ENCODE assay signal across 8 cellular contexts in the genomic region with DNA sequence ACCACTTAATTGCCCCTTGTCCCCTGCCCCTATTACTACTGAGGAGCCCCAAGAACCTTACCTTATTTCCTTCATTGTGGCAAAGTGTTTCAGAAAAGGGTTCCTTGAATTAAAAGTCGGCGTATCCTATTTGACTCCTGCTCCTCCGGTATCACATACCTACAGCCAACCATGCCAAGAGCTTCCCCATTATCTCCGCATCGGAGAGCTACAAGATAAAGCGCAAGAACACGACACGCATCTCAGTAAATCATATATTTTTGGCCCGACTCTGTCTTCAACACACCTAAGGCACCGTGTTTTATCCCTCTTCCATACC.
DNase-seq lines count a peak whose midpoint lies in the region; ATAC-seq and TF ChIP-seq lines count a peak whose summit lies in the region.

No MANE protein-coding gene starts in this region.

- H2AFZ ChIP-seq in neuron (ENCODE audit: low read depth, low read length): peak overlapping the region; percentile 75

- H3K27me3 ChIP-seq in duodenal mucosa (ENCODE audit: control insufficient read depth in 1 of 2, insufficient read depth in 2 of 2, low read length in 2 of 2): no peaks in the 10 kb centered on the region
- no peaks in the 10 kb centered on the region for H3K27me3 ChIP-seq in neuron (ENCODE audit: insufficient read depth, low read length)

- H3K27ac ChIP-seq in HEK293 (ENCODE audit: extremely low read depth, low read depth, low read length) (peak overlapping the region; percentile 96), duodenal mucosa (ENCODE audit: low read depth, low read length) (peak overlapping the region; percentile 100)

- H3K9me3 ChIP-seq in HEK293 (ENCODE audit: control insufficient read depth, insufficient read depth, low read depth, low read length) (no peaks in the 10 kb centered on the region), duodenal mucosa (ENCODE audit: control insufficient read depth in 1 of 2, low read length in 2 of 2) (no peaks in the 10 kb centered on the region), neuron (ENCODE audit: low read length) (no peaks in the 10 kb centered on the region)

- peaks cover 12 to 45% of the 10 kb centered on the region in 2 experiments; a peak in 2 of 3 replicates for H3K36me3 ChIP-seq in HEK293 (ENCODE audit: control insufficient read depth in 2 of 2, insufficient read depth in 1 of 2, low read length in 2 of 2)
- H3K36me3 ChIP-seq in duodenal mucosa (ENCODE audit: control insufficient read depth in 1 of 2, insufficient read depth in 2 of 2, low read length in 2 of 2): peaks cover 6% of the 10 kb centered on the region in 2 donors
- peaks cover 26% of the 10 kb centered on the region for H3K36me3 ChIP-seq in neuron (ENCODE audit: insufficient read depth, low read length)

- DNase-seq in GM13977 (ENCODE audit: low spot score) (peak; percentile 28), NCI-H2227 treated with DMSO at 0.1 percent for 48 hours (lab: John Stamatoyannopoulos, UW) (peak; percentile 40)
- DNase-seq in stimulated activated CD4-positive, alpha-beta T cell treated with anti-CD3 and anti-CD28 coated beads, Interleukin-2, amount 100 ng/mL, for 48 hours: no peak
- no peak for DNase-seq in stimulated activated CD4-positive, alpha-beta T cell treated with anti-CD3 and anti-CD28 coated beads, Interleukin-2, amount 100 ng/mL, for 24 hours

- TF ChIP-seq CTCF in GM13977 (IDR thresholded peaks at IDR 0.05; ENCODE audit: extremely low read depth, insufficient read depth, missing control alignments) (no peak), HEK293 (tag by site-specific recombination; IDR thresholded peaks at IDR 0.05) (no peak)

- no peaks in the 10 kb centered on the region for H3K4me1 ChIP-seq in HEK293 (ENCODE audit: control insufficient read depth, insufficient read depth, low read length)
- H3K4me1 ChIP-seq in duodenal mucosa (ENCODE audit: control insufficient read depth in 1 of 2, insufficient read depth in 2 of 2, low read length in 2 of 2): peaks cover 22 to 27% of the 10 kb centered on the region in 2 donors
- peaks cover 23% of the 10 kb centered on the region for H3K4me1 ChIP-seq in neuron (ENCODE audit: insufficient read depth, low read length)

- POLR2A ChIA-PET in HEK293 (lab: Yijun Ruan, JAX): interaction anchor here (1.0 to 3.4 kb wide), 5 partner anchors 14 to 585 kb away, joined by 3 to 26 read pairs (median 4); partner anchors contain the start of genes ABRAXAS1, COPS4 and LIN54

- in situ Hi-C loops in GM13977 (cut with MboI; ENCODE audit: low pct_unique_long_range_greater_than_20kb, low sequenced_read_pairs, unreplicated experiment): no loop called here

- peak overlapping the region; percentile 99 to 100 for H3K9ac ChIP-seq in duodenal mucosa (ENCODE audit: low read depth in 1 of 2, low read length in 2 of 2)

- H3K4me3 ChIP-seq in HEK293 (ENCODE audit: low read depth, low read length) (peak overlapping the region; percentile 72), duodenal mucosa (ENCODE audit: low read depth in 1 of 2, low read length in 2 of 2) (peak overlapping the region; percentile 94 to 98), neuron (ENCODE audit: low read length) (peak overlapping the region; percentile 65)

- no peak for ATAC-seq in HG03565 (IDR thresholded peaks at IDR 0.05; ENCODE audit: unreplicated experiment)

- CTCF ChIA-PET in HEK293 (lab: Yijun Ruan, JAX): interaction anchor here (0.7 to 2.1 kb wide), 6 partner anchors 11 to 1477 kb away, joined by 3 to 13 read pairs (median 4); no protein-coding TSS in a partner anchor

TF ChIP-seq in HEK293, 187 proteins besides CTCF, POLR2A, EP300 and RAD21:
- peak; percentile 44; the same call in 1 of the 2 replicates for TF ChIP-seq ZNF624 (tag by site-specific recombination; IDR thresholded peaks at IDR 0.05)
- TF ChIP-seq MZF1 (tag by site-specific recombination; IDR thresholded peaks at IDR 0.05; ENCODE audit: borderline replicate concordance): peak; percentile 46; the same call in 1 of the 2 replicates
- 0 out of 2 replicates have a peak, but pooled peaks have one; percentile 51 for TF ChIP-seq ZBTB17 (tag by site-specific recombination; IDR thresholded peaks at IDR 0.05)
- no peak for TF ChIP-seq ZNF707 (tag by site-specific recombination; IDR thresholded peaks at IDR 0.05)
- peak; percentile 49 for TF ChIP-seq ZBTB48 (tag by site-specific recombination; IDR thresholded peaks at IDR 0.05)
- peak; percentile 66; the same call in 1 of the 2 replicates for TF ChIP-seq MYNN (tag by site-specific recombination; IDR thresholded peaks at IDR 0.05; ENCODE audit: borderline replicate concordance)
- TF ChIP-seq, protein P1, sequence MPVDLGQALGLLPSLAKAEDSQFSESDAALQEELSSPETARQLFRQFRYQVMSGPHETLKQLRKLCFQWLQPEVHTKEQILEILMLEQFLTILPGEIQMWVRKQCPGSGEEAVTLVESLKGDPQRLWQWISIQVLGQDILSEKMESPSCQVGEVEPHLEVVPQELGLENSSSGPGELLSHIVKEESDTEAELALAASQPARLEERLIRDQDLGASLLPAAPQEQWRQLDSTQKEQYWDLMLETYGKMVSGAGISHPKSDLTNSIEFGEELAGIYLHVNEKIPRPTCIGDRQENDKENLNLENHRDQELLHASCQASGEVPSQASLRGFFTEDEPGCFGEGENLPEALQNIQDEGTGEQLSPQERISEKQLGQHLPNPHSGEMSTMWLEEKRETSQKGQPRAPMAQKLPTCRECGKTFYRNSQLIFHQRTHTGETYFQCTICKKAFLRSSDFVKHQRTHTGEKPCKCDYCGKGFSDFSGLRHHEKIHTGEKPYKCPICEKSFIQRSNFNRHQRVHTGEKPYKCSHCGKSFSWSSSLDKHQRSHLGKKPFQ (tag by site-specific recombination; IDR thresholded peaks at IDR 0.05): no peak
- 0 out of 2 replicates have a peak, but pooled peaks have one; percentile 19 for TF ChIP-seq ZNF24 (tag by site-specific recombination; IDR thresholded peaks at IDR 0.05)
- TF ChIP-seq, protein P2, sequence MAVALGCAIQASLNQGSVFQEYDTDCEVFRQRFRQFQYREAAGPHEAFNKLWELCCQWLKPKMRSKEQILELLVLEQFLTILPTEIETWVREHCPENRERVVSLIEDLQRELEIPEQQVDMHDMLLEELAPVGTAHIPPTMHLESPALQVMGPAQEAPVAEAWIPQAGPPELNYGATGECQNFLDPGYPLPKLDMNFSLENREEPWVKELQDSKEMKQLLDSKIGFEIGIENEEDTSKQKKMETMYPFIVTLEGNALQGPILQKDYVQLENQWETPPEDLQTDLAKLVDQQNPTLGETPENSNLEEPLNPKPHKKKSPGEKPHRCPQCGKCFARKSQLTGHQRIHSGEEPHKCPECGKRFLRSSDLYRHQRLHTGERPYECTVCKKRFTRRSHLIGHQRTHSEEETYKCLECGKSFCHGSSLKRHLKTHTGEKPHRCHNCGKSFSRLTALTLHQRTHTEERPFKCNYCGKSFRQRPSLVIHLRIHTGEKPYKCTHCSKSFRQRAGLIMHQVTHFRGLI (tag by site-specific recombination; IDR thresholded peaks at IDR 0.05): 0 out of 2 replicates have a peak, but pooled peaks have one; percentile 19
- TF ChIP-seq, protein P3, sequence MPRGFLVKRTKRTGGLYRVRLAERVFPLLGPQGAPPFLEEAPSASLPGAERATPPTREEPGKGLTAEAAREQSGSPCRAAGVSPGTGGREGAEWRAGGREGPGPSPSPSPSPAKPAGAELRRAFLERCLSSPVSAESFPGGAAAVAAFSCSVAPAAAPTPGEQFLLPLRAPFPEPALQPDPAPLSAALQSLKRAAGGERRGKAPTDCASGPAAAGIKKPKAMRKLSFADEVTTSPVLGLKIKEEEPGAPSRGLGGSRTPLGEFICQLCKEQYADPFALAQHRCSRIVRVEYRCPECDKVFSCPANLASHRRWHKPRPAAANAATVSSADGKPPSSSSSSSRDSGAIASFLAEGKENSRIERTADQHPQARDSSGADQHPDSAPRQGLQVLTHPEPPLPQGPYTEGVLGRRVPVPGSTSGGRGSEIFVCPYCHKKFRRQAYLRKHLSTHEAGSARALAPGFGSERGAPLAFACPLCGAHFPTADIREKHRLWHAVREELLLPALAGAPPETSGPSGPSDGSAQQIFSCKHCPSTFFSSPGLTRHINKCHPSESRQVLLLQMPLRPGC (tag by site-specific recombination; IDR thresholded peaks at IDR 0.05): peak; percentile 15; the same call in 1 of the 2 replicates

Comparison
In these comparisons a context has a peak if more than half of its experiments do, and no peak if none do; other contexts are left out.
1. DNase-seq: peak in GM13977 (single experiment) and NCI-H2227 treated with DMSO at 0.1 percent for 48 hours (single experiment); none in stimulated activated CD4-positive, alpha-beta T cell treated with anti-CD3 and anti-CD28 coated beads, Interleukin-2, amount 100 ng/mL, for 48 hours (0 of 2) and stimulated activated CD4-positive, alpha-beta T cell treated with anti-CD3 and anti-CD28 coated beads, Interleukin-2, amount 100 ng/mL, for 24 hours (0 of 2).
2. Peak in every context shown above with its lines, with median percentiles within 50 percentile points of each other: H3K4me3 ChIP-seq.